Comparison of ENCODE assay signal across 24 cellular contexts in genomic region chr5:163321511-163321910, GRCh38.
"Had no signal": no experiment of that assay in that cellular context is flagged by ENCODE, and none has a peak within 500 bp of the region (broad histone marks: within the 10 kb centered on the region; RNA-seq: fewer than 3 reads in every experiment).

No MANE protein-coding gene starts in this region.

- H3K4me1 ChIP-seq: stomach, suprapubic skin, testis, thyroid gland, tibial artery, tibial nerve, transverse colon, upper lobe of left lung, upper lobe of right lung, uterus, vagina had no signal

- H3K36me3 ChIP-seq: stomach, suprapubic skin, thoracic aorta, thyroid gland, tibial artery, tibial nerve, transverse colon, upper lobe of left lung, upper lobe of right lung, uterus, vagina had no signal

- H3K9me3 ChIP-seq: stomach, suprapubic skin, testis, thoracic aorta, thyroid gland, tibial artery, tibial nerve, transverse colon, upper lobe of left lung, upper lobe of right lung, uterus, vagina had no signal

- DNase-seq: stimulated activated CD4-positive, alpha-beta T cell treated with anti-CD3 and anti-CD28 coated beads, Interleukin-2, amount 100 ng/mL, for 48 hours; stimulated activated CD4-positive, alpha-beta T cell treated with anti-CD3 and anti-CD28 coated beads, Interleukin-4, amount 100 ng/mL, for 1 hour; stimulated activated CD4-positive, alpha-beta T cell treated with anti-CD3 and anti-CD28 coated beads, Interleukin-4, amount 100 ng/mL, for 24 hours; stimulated activated CD4-positive, alpha-beta T cell treated with anti-CD3 and anti-CD28 coated beads, Interleukin-4, amount 100 ng/mL, for 4 hours; stimulated activated CD8-positive, alpha-beta memory T cell treated with anti-CD3 and anti-CD28 coated beads, Interleukin-4, amount 100 ng/mL, for 48 hours; stimulated activated naive B cell treated with anti-CD40 and anti-IgM and Interleukin-4, amounts not matched to agents 10 μg/mL and 1 μg/mL and 100 μg/mL, for 72 hours; stimulated activated naive CD4-positive, alpha-beta T cell; stimulated activated naive CD4-positive, alpha-beta T cell treated with Interleukin-2 at 50 U/mL for 16 hours; stimulated activated naive CD8-positive, alpha-beta T cell treated with anti-CD3 and anti-CD28 coated beads, Interleukin-15, amount 100 ng/mL, for 72 hours; stimulated activated naive CD8-positive, alpha-beta T cell treated with anti-CD3 and anti-CD28 coated beads, Interleukin-15, Interleukin-2, amounts not matched to agents 100 U/mL and 50 U/mL, for 24 hours; stomach; substantia nigra; testis; thyroid gland; tibial artery; transverse colon; trophoblast cell; upper lobe of left lung; upper lobe of right lung; uterus had no signal

- H3K27ac ChIP-seq: stomach, suprapubic skin, testis, thoracic aorta, thyroid gland, tibial artery, tibial nerve, transverse colon, upper lobe of left lung, upper lobe of right lung, uterus, vagina had no signal

- H3K4me3 ChIP-seq: stomach, suprapubic skin, testis, thoracic aorta, thyroid gland, tibial artery, tibial nerve, transverse colon, upper lobe of left lung, upper lobe of right lung, uterus, vagina had no signal

- H3K27me3 ChIP-seq: stomach, suprapubic skin, testis, thyroid gland, tibial artery, tibial nerve, transverse colon, upper lobe of left lung, upper lobe of right lung, uterus, vagina had no signal
